ENCODE assay signal across 15 cellular contexts in genomic region chr2:47274780-47275117, GRCh38.
DNase-seq lines count a peak whose midpoint lies in the region; ATAC-seq and TF ChIP-seq lines count a peak whose summit lies in the region.
"Had no signal": no experiment of that assay in that cellular context is flagged by ENCODE, and none has a peak within 500 bp of the region (broad histone marks: within the 10 kb centered on the region; RNA-seq: fewer than 3 reads in every experiment).

No MANE protein-coding gene starts in this region.

- peak in 1 of 2 donors; percentile 26 for TF ChIP-seq POLR2A in adrenal gland (IDR thresholded peaks at IDR 0.05)
- no peak for TF ChIP-seq POLR2A in sigmoid colon (IDR thresholded peaks at IDR 0.05)

- H3K27me3 ChIP-seq in AG04450 (ENCODE audit: control insufficient read depth, insufficient read depth, low read length), result no peaks in the 10 kb centered on the region
- no peaks in the 10 kb centered on the region for H3K27me3 ChIP-seq in adrenal gland
- no peaks in the 10 kb centered on the region for H3K27me3 ChIP-seq in left ventricle myocardium inferior (ENCODE audit: low read depth)
- H3K27me3 ChIP-seq in sigmoid colon, result no peaks in the 10 kb centered on the region
- H3K27me3 ChIP-seq: ovary had no signal

- TF ChIP-seq EP300 in sigmoid colon (IDR thresholded peaks at IDR 0.05), result no peak

- peak overlapping the region; percentile 66 for H3K27ac ChIP-seq in AG04450 (ENCODE audit: low read depth, low read length)
- peak overlapping the region; percentile 73 to 97 (median 88) for H3K27ac ChIP-seq in adrenal gland
- H3K27ac ChIP-seq in left ventricle myocardium inferior (replicated peaks), result peak overlapping the region; percentile 81
- H3K27ac ChIP-seq in sigmoid colon, result peak overlapping the region; percentile 56 to 82 (median 79)
- H3K27ac ChIP-seq: ovary had no signal

- CTCF ChIA-PET in AG04450 (lab: Charles Lee), result no interaction called here

- H3K4me3 ChIP-seq in AG04450 (ENCODE audit: low read depth, low read length) (no peak overlapping the region), adrenal gland (no peak overlapping the region), left ventricle myocardium inferior (no peak overlapping the region), sigmoid colon (no peak overlapping the region)
- H3K4me3 ChIP-seq: ovary had no signal

- WGBS in adrenal gland, 4 donors, result 22 to 35% (median 28%) methylated on average over 2 of the region's 2 CpGs
- 89 to 96% methylated on average over 2 of the region's 2 CpGs for WGBS in sigmoid colon, 2 donors

- no peak for ATAC-seq in GM18511 (IDR thresholded peaks at IDR 0.05; ENCODE audit: unreplicated experiment)
- ATAC-seq in GM18858 (IDR thresholded peaks at IDR 0.05; ENCODE audit: unreplicated experiment), result no peak
- ATAC-seq in HG02763 (IDR thresholded peaks at IDR 0.05; ENCODE audit: unreplicated experiment), result no peak
- ATAC-seq: activated CD8-positive, alpha-beta memory T cell treated with anti-CD3 and anti-CD28 coated beads, Interleukin-2, amount 10 ng/mL, durations not matched to agents 7 days and 5 days; T-helper 17 cell had no signal

- H3K36me3 ChIP-seq in adrenal gland (replicated peaks in 1 of 2) (no peaks in the 10 kb centered on the region), left ventricle myocardium inferior (no peaks in the 10 kb centered on the region), sigmoid colon (no peaks in the 10 kb centered on the region)
- H3K36me3 ChIP-seq: ovary had no signal

- POLR2A ChIA-PET in AG04450 (lab: Yijun Ruan, JAX), result interaction anchor here (1.7 kb wide), 1 partner anchor 102 kb away, joined by 5 read pairs; no protein-coding TSS in a partner anchor

- DNase-seq in AG04450 (ENCODE audit: low read depth, low spot score) (no peak), adrenal gland (peak; percentile 36 to 71 (median 64)), left ventricle myocardium inferior (no peak), sigmoid colon (no peak), OCI-M1 (lab: John Stamatoyannopoulos, UW) (no peak)
- DNase-seq: activated CD4-positive, CD25-positive, alpha-beta regulatory T cell; activated CD8-positive, alpha-beta memory T cell treated with anti-CD3 and anti-CD28 coated beads, Interleukin-2, amount 10 ng/mL, durations not matched to agents 7 days and 5 days; NCI-H1092; NCI-H2171 treated with DMSO at 0.1 percent for 48 hours; ovary; stimulated activated naive CD4-positive, alpha-beta T cell treated with Interleukin-2 at 50 U/mL for 16 hours; T-helper 17 cell had no signal

- TF ChIP-seq CTCF in AG04450 (IDR thresholded peaks at IDR 0.05; ENCODE audit: low read depth, low read length) (no peak), adrenal gland (IDR thresholded peaks at IDR 0.05) (no peak), left ventricle myocardium inferior (IDR thresholded peaks at IDR 0.05; ENCODE audit: borderline replicate concordance) (no peak), sigmoid colon (IDR thresholded peaks at IDR 0.05) (no peak)

- peaks cover 26 to 41% of the 10 kb centered on the region in 2 donors for H3K4me1 ChIP-seq in adrenal gland (replicated peaks in 1 of 2)
- H3K4me1 ChIP-seq in left ventricle myocardium inferior, result peaks cover 56% of the 10 kb centered on the region
- H3K4me1 ChIP-seq in sigmoid colon, result peaks cover 3 to 37% (median 27%) of the 10 kb centered on the region in 4 donors

- intact Hi-C loops in adrenal gland (cut with DNase I), result no loop called here
- intact Hi-C loops in left ventricle myocardium inferior (cut with micrococcal nuclease), result no loop called here
- intact Hi-C loops in sigmoid colon (cut with DNase I), result loop anchor here (2.0 to 5.0 kb wide), 2 partner anchors 36 to 42 kb away; no protein-coding TSS in a partner anchor

- H3K9me3 ChIP-seq in AG04450 (ENCODE audit: control insufficient read depth, insufficient read depth, low read length) (no peaks in the 10 kb centered on the region), adrenal gland (replicated peaks in 1 of 3) (no peaks in the 10 kb centered on the region), left ventricle myocardium inferior (replicated peaks) (no peaks in the 10 kb centered on the region), sigmoid colon (no peaks in the 10 kb centered on the region)
- H3K9me3 ChIP-seq: ovary had no signal

Comparison
In these comparisons a context has a peak if more than half of its experiments do, and no peak if none do; other contexts are left out.
1. DNase-seq: peak in adrenal gland (7 of 7); none in AG04450 (single experiment), left ventricle myocardium inferior (single experiment), sigmoid colon (single experiment) and OCI-M1 (single experiment).
2. Peak in every context shown above with its lines, with median percentiles within 50 percentile points of each other: H3K27ac ChIP-seq.